ENCODE assay signal across 36 cellular contexts in genomic region chr12:54002915-54003339, GRCh38. TPM values are rescaled to one million over a fixed set of nuclear protein-coding genes. Genes with fewer than 3 reads are reported as not detected.
DNase-seq lines count a peak whose midpoint lies in the region; ATAC-seq, FAIRE-seq and TF ChIP-seq lines count a peak whose summit lies in the region.
"Had no signal": no experiment of that assay in that cellular context is flagged by ENCODE, and none has a peak within 500 bp of the region (broad histone marks: within the 10 kb centered on the region; RNA-seq: fewer than 3 reads in every experiment).

No MANE protein-coding gene starts in this region.

- H3K36me3 Mint-ChIP-seq in astrocyte (ENCODE audit: low read depth, unreplicated experiment) (peaks cover 2% of the 10 kb centered on the region), nephron progenitor cell (ENCODE audit: low read depth) (peaks cover 43% of the 10 kb centered on the region)
- H3K36me3 Mint-ChIP-seq: activated naive CD4-positive, alpha-beta T cell treated with anti-CD3 and anti-CD28 coated beads, Interleukin-2, amount 50 U/mL, for 24 hours; CD4-positive, CD25-positive, alpha-beta regulatory T cell had no signal

- H4K20me1 ChIP-seq in astrocyte (ENCODE audit: insufficient read depth, low read length): no peaks in the 10 kb centered on the region

- H3K27me3 ChIP-seq in astrocyte (ENCODE audit: insufficient read depth, low read length) (peaks cover 95% of the 10 kb centered on the region), suprapubic skin (peaks cover 16% of the 10 kb centered on the region)
- H3K27me3 ChIP-seq: MG63, testis had no signal

- 70% methylated on average over 18 of the region's 18 CpGs for WGBS in suprapubic skin

- no peak overlapping the region for H2AFZ ChIP-seq in astrocyte (ENCODE audit: low read depth, low read length)
- H2AFZ ChIP-seq: GM23248 had no signal

- TF ChIP-seq POLR2A in suprapubic skin (IDR thresholded peaks at IDR 0.05): no peak

- no peaks in the 10 kb centered on the region for H3K4me1 Mint-ChIP-seq in astrocyte (ENCODE audit: low read depth, unreplicated experiment)
- peaks cover 80% of the 10 kb centered on the region for H3K4me1 Mint-ChIP-seq in nephron progenitor cell

- H3K9me3 ChIP-seq in astrocyte (ENCODE audit: insufficient read depth, low read depth, low read length) (no peaks in the 10 kb centered on the region), suprapubic skin (no peaks in the 10 kb centered on the region)
- H3K9me3 ChIP-seq: colonic mucosa, left ventricle myocardium inferior, MG63, testis, vagina had no signal

- H3K27ac Mint-ChIP-seq in astrocyte (ENCODE audit: unreplicated experiment): peak overlapping the region; percentile 47
- peak overlapping the region; percentile 97 for H3K27ac Mint-ChIP-seq in nephron progenitor cell
- H3K27ac Mint-ChIP-seq: activated CD4-positive, alpha-beta T cell treated with anti-CD3 and anti-CD28 coated beads, Interleukin-2, amount 10 ng/mL, durations not matched to agents 24 days and 14 days; CD4-positive, CD25-positive, alpha-beta regulatory T cell had no signal

- ATAC-seq in GM21390 (IDR thresholded peaks at IDR 0.05; ENCODE audit: unreplicated experiment): no peak

- H3K4me2 ChIP-seq in astrocyte (ENCODE audit: low read length): no peak overlapping the region

- H3K9me3 Mint-ChIP-seq in astrocyte (ENCODE audit: unreplicated experiment) (peaks cover 12% of the 10 kb centered on the region), nephron progenitor cell (no peaks in the 10 kb centered on the region)
- H3K9me3 Mint-ChIP-seq: activated CD4-positive, alpha-beta T cell treated with anti-CD3 and anti-CD28 coated beads, Interleukin-2, amount 10 ng/mL, durations not matched to agents 24 days and 14 days; activated naive CD4-positive, alpha-beta T cell treated with anti-CD3 and anti-CD28 coated beads, Interleukin-2, amount 50 U/mL, for 24 hours; activated T-helper 2 cell treated with anti-CD3 and anti-CD28 coated beads, Interferon-gamma antibody, Interleukin-2, Interleukin-4, amounts not matched to agents 10 μg/mL and 5 μg/mL and 100 μg/mL, durations not matched to agents 14 hours and 24 hours and 36 hours had no signal

- no peak overlapping the region for H3K27ac ChIP-seq in astrocyte (ENCODE audit: low read depth, low read length)
- peak overlapping the region; percentile 98 for H3K27ac ChIP-seq in suprapubic skin
- H3K27ac ChIP-seq: colonic mucosa, epithelial cell of prostate, GM23248, left ventricle myocardium inferior, testis, vagina had no signal

- H3K27me3 Mint-ChIP-seq in astrocyte (ENCODE audit: low read depth, unreplicated experiment) (peaks cover 92% of the 10 kb centered on the region), nephron progenitor cell (ENCODE audit: low read depth, poor library complexity) (peaks cover 8% of the 10 kb centered on the region)

- DNase-seq in astrocyte (ENCODE audit: low read depth) (no peak), nephron progenitor cell (no peak), suprapubic skin (ENCODE audit: low spot score in 2 of 2) (no peak), COLO829 (ENCODE audit: low spot score) (no peak)
- no peak for DNase-seq in stimulated activated CD4-positive, alpha-beta T cell treated with anti-CD3 and anti-CD28 coated beads, Interleukin-12 subunit alpha, Interleukin-12 subunit beta, amount 100 ng/mL, for 4 hours
- DNase-seq: activated CD4-positive, alpha-beta T cell treated with anti-CD3 and anti-CD28 coated beads, Interleukin-2, amount 10 ng/mL, durations not matched to agents 24 days and 14 days; activated CD8-positive, alpha-beta memory T cell treated with anti-CD3 and anti-CD28 coated beads for 24 hours; activated T-cell treated with anti-CD3 and anti-CD28 coated beads for 4 hours; CD4-positive, CD25-positive, alpha-beta regulatory T cell; colonic mucosa; effector CD8-positive, alpha-beta T cell; foreskin fibroblast; GM23248; head of caudate nucleus; islet precursor cell; KG1; left ventricle myocardium inferior; mesendoderm; MG63; NCI-H1105; NCI-H187; NCI-H446 treated with DMSO at 0.1 percent for 48 hours; small intestine; stimulated activated naive CD4-positive, alpha-beta T cell treated with Interleukin-2 at 50 U/mL for 16 hours; SW 1271; T-helper 9 cell; testis had no signal

- no peaks in the 10 kb centered on the region for H3K79me2 ChIP-seq in astrocyte (ENCODE audit: insufficient read depth, low read length)

- TF ChIP-seq EP300 in suprapubic skin (IDR thresholded peaks at IDR 0.05): no peak

- H3K4me3 ChIP-seq in astrocyte (ENCODE audit: insufficient read depth, low read depth, low read length): no peak overlapping the region
- H3K4me3 ChIP-seq in suprapubic skin: peak overlapping the region; percentile 67
- H3K4me3 ChIP-seq: colonic mucosa, GM23248, left ventricle myocardium inferior, MG63, testis, vagina had no signal

- H3K36me3 ChIP-seq in astrocyte (ENCODE audit: insufficient read depth, low read length) (no peaks in the 10 kb centered on the region), suprapubic skin (no peaks in the 10 kb centered on the region)
- H3K36me3 ChIP-seq: colonic mucosa, left ventricle myocardium inferior, vagina had no signal

- no peak for TF ChIP-seq CTCF in astrocyte (IDR thresholded peaks at IDR 0.05; ENCODE audit: insufficient read depth, low read depth, low read length)
- no peak for TF ChIP-seq CTCF in nephron progenitor cell (IDR thresholded peaks at IDR 0.05)
- no peak for TF ChIP-seq CTCF in suprapubic skin (IDR thresholded peaks at IDR 0.05)

- FAIRE-seq in G401.6 (lab: Jason Lieb, UNC): peak; percentile 53
- no peak for FAIRE-seq in astrocyte (lab: Jason Lieb, UNC)
- FAIRE-seq: HTR-8/SVneo, small intestine had no signal

- H3K4me3 Mint-ChIP-seq in astrocyte (ENCODE audit: unreplicated experiment): no peak overlapping the region
- H3K4me3 Mint-ChIP-seq in nephron progenitor cell: peak overlapping the region; percentile 98
- H3K4me3 Mint-ChIP-seq: activated CD4-positive, alpha-beta T cell treated with anti-CD3 and anti-CD28 coated beads, Interleukin-2, amount 10 ng/mL, durations not matched to agents 24 days and 14 days; activated naive CD4-positive, alpha-beta T cell treated with anti-CD3 and anti-CD28 coated beads, Interleukin-2, amount 50 U/mL, for 24 hours had no signal

- H3K4me1 ChIP-seq in astrocyte (ENCODE audit: insufficient read depth, low read length) (peaks cover 5% of the 10 kb centered on the region), suprapubic skin (peaks cover 61% of the 10 kb centered on the region)

- H3K9ac ChIP-seq in astrocyte (ENCODE audit: low read length): no peak overlapping the region
- H3K9ac ChIP-seq: GM23248 had no signal

RNA-seq across cellular contexts. Expression of gene HOXC9, which starts 3.0 kb away (rescaled TPM):
- total RNA-seq in astrocyte (not detected in 2 replicates), suprapubic skin (10 to 100 TPM in 1 of 4 donors, 1 to 10 TPM in 3; 4.9 to 12.2 (median 6.1) TPM)
- total RNA-seq: activated CD4-positive, alpha-beta T cell treated with anti-CD3 and anti-CD28 coated beads, Interleukin-2, amount 10 ng/mL, durations not matched to agents 24 days and 14 days; activated T-helper 2 cell treated with anti-CD3 and anti-CD28 coated beads, Interferon-gamma antibody, Interleukin-2, Interleukin-4, amounts not matched to agents 10 μg/mL and 5 μg/mL and 100 μg/mL, durations not matched to agents 14 hours and 24 hours and 36 hours; cardiac septum; CD4-positive, CD25-positive, alpha-beta regulatory T cell; colonic mucosa; left ventricle myocardium inferior; pulmonary artery endothelial cell; vagina had no signal

RNA-seq across cellular contexts. Expression of gene HOXC8, which starts 5.9 kb away (rescaled TPM):
- total RNA-seq in astrocyte (not detected in 2 replicates), suprapubic skin (1 to 10 TPM in 3 of 4 donors, under 1 TPM in 1; 0.23 to 8.4 (median 1.6) TPM)
- total RNA-seq: activated CD4-positive, alpha-beta T cell treated with anti-CD3 and anti-CD28 coated beads, Interleukin-2, amount 10 ng/mL, durations not matched to agents 24 days and 14 days; activated T-helper 2 cell treated with anti-CD3 and anti-CD28 coated beads, Interferon-gamma antibody, Interleukin-2, Interleukin-4, amounts not matched to agents 10 μg/mL and 5 μg/mL and 100 μg/mL, durations not matched to agents 14 hours and 24 hours and 36 hours; cardiac septum; CD4-positive, CD25-positive, alpha-beta regulatory T cell; colonic mucosa; left ventricle myocardium inferior; pulmonary artery endothelial cell; vagina had no signal

RNA-seq across cellular contexts. Expression of gene HOXC10, which starts 18.0 kb away (rescaled TPM):
- not detected in 2 replicates for total RNA-seq in astrocyte
- 10 to 100 TPM in 3 of 4 donors, 1 to 10 TPM in 1; 8.8 to 24.7 (median 13.3) TPM for total RNA-seq in suprapubic skin
- total RNA-seq: activated CD4-positive, alpha-beta T cell treated with anti-CD3 and anti-CD28 coated beads, Interleukin-2, amount 10 ng/mL, durations not matched to agents 24 days and 14 days; activated T-helper 2 cell treated with anti-CD3 and anti-CD28 coated beads, Interferon-gamma antibody, Interleukin-2, Interleukin-4, amounts not matched to agents 10 μg/mL and 5 μg/mL and 100 μg/mL, durations not matched to agents 14 hours and 24 hours and 36 hours; cardiac septum; CD4-positive, CD25-positive, alpha-beta regulatory T cell; colonic mucosa; GM23248; left ventricle myocardium inferior; pulmonary artery endothelial cell; vagina had no signal

RNA-seq across cellular contexts. Expression of gene HOXC6, which starts 25.3 kb away (rescaled TPM):
- total RNA-seq in astrocyte: not detected in 2 replicates
- 1 to 10 TPM in 3 of 4 donors, under 1 TPM in 1; 0.98 to 6.2 (median 2.4) TPM for total RNA-seq in suprapubic skin
- total RNA-seq: activated CD4-positive, alpha-beta T cell treated with anti-CD3 and anti-CD28 coated beads, Interleukin-2, amount 10 ng/mL, durations not matched to agents 24 days and 14 days; activated T-helper 2 cell treated with anti-CD3 and anti-CD28 coated beads, Interferon-gamma antibody, Interleukin-2, Interleukin-4, amounts not matched to agents 10 μg/mL and 5 μg/mL and 100 μg/mL, durations not matched to agents 14 hours and 24 hours and 36 hours; CD4-positive, CD25-positive, alpha-beta regulatory T cell; left ventricle myocardium inferior; pulmonary artery endothelial cell; vagina had no signal

RNA-seq across cellular contexts. Expression of gene HOTAIR, which starts 28.2 kb away (rescaled TPM):
- total RNA-seq in astrocyte: not detected in 2 replicates
- 10 to 100 TPM in 2 of 4 donors, 1 to 10 TPM in 2; 1.4 to 15.7 (median 10.7) TPM for total RNA-seq in suprapubic skin
- total RNA-seq: activated CD4-positive, alpha-beta T cell treated with anti-CD3 and anti-CD28 coated beads, Interleukin-2, amount 10 ng/mL, durations not matched to agents 24 days and 14 days; activated T-helper 2 cell treated with anti-CD3 and anti-CD28 coated beads, Interferon-gamma antibody, Interleukin-2, Interleukin-4, amounts not matched to agents 10 μg/mL and 5 μg/mL and 100 μg/mL, durations not matched to agents 14 hours and 24 hours and 36 hours; cardiac septum; CD4-positive, CD25-positive, alpha-beta regulatory T cell; colonic mucosa; GM23248; left ventricle myocardium inferior; pulmonary artery endothelial cell; vagina had no signal
